ENCODE assay signal across 8 cellular contexts in the genomic region with DNA sequence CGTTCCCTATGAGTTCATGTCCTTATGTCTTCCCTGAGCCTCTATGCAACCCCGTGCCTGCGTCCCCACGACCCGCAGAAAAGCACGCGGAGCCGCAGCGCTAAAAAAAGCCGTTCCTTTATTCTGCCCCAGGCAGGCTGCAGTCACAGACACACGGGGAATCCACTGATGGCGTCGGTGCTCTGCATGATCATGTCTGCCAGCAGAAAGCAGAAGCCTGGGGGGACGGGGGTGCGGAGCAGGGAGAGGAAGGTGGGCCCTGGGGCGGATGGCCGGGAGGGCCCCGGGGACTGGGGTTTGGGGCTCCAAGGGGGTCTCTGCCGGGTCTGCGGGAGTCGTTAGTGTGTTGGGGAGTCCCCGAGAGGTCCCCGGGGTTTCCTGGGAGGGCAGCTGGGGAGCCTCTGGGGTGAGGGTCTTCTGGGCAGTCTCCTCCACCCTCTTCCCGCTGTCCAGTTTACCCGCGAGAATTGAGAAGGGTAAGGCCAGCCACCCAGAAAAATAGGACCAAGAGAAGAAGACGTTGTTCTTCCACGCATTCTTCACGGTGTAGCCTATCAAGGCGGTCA. TPM values are rescaled to one million over a fixed set of nuclear protein-coding genes. Genes with fewer than 3 reads are reported as not detected.
A peak's percentile ranks its signal among the peaks of the same experiment; 100 is the strongest.
DNase-seq lines count a peak whose midpoint lies in the region; ATAC-seq and TF ChIP-seq lines count a peak whose summit lies in the region.

No MANE protein-coding gene starts in this region.

- H3K4me1 ChIP-seq in gastroesophageal sphincter = peaks cover 0 to 46% (median 22%) of the 10 kb centered on the region in 3 donors
- peaks cover 13% of the 10 kb centered on the region for H3K4me1 ChIP-seq in rectal smooth muscle tissue (ENCODE audit: control insufficient read depth, insufficient read depth, low read length)

- ATAC-seq in gastroesophageal sphincter = no peak

- peaks cover 77% of the 10 kb centered on the region for H3K36me3 Mint-ChIP-seq in activated T-cell treated with anti-CD3 and anti-CD28 coated beads, Interleukin-2, amount 50 U/mL, for 24 hours (ENCODE audit: low read depth)

- no peaks in the 10 kb centered on the region for H3K36me3 ChIP-seq in gastroesophageal sphincter
- no peaks in the 10 kb centered on the region for H3K36me3 ChIP-seq in rectal smooth muscle tissue (ENCODE audit: control insufficient read depth, insufficient read depth, low read length)

- no peak for TF ChIP-seq EP300 in Ishikawa (IDR thresholded peaks at IDR 0.05; ENCODE audit: borderline replicate concordance)
- no peak for TF ChIP-seq EP300 in gastroesophageal sphincter (IDR thresholded peaks at IDR 0.05)

- DNase-seq in activated T-cell treated with anti-CD3 and anti-CD28 coated beads, Interleukin-2, amount 50 U/mL, for 24 hours = no peak
- DNase-seq in NCI-H1436 treated with DMSO at 0.1 percent for 48 hours (lab: John Stamatoyannopoulos, UW) (no peak), OCI-M2 (lab: John Stamatoyannopoulos, UW; ENCODE audit: unreplicated experiment) (no peak), GM20000 (ENCODE audit: low spot score) (no peak)

- H3K4me3 ChIP-seq in gastroesophageal sphincter (peak overlapping the region; percentile 74 to 80), rectal smooth muscle tissue (ENCODE audit: low read length) (peak overlapping the region; percentile 98)

- H3K27me3 Mint-ChIP-seq in activated T-cell treated with anti-CD3 and anti-CD28 coated beads, Interleukin-2, amount 50 U/mL, for 24 hours = no peaks in the 10 kb centered on the region

- TF ChIP-seq POLR2A in GM19193 (IDR thresholded peaks at IDR 0.05; ENCODE audit: extremely low read depth, insufficient read depth, insufficient read length) = peak; percentile 14
- TF ChIP-seq POLR2A in gastroesophageal sphincter (IDR thresholded peaks at IDR 0.05) = peak; percentile 57 to 79

- H3K27ac ChIP-seq in gastroesophageal sphincter (peak overlapping the region; percentile 92 to 98 (median 98)), rectal smooth muscle tissue (ENCODE audit: low read depth, low read length) (peak overlapping the region; percentile 99)

- H3K9me3 ChIP-seq in gastroesophageal sphincter = no peaks in the 10 kb centered on the region

- H3K4me1 Mint-ChIP-seq in activated T-cell treated with anti-CD3 and anti-CD28 coated beads, Interleukin-2, amount 50 U/mL, for 24 hours (ENCODE audit: low read depth) = peaks cover 66% of the 10 kb centered on the region

- no peaks in the 10 kb centered on the region for H3K9me3 Mint-ChIP-seq in activated T-cell treated with anti-CD3 and anti-CD28 coated beads, Interleukin-2, amount 50 U/mL, for 24 hours

- WGBS in gastroesophageal sphincter (ENCODE audit: low coverage in 1 of 2), 2 donors = 0% methylated on average over 9 to 22 of the region's 30 CpGs

- peak overlapping the region; percentile 97 for H3K4me3 Mint-ChIP-seq in activated T-cell treated with anti-CD3 and anti-CD28 coated beads, Interleukin-2, amount 50 U/mL, for 24 hours

- peak overlapping the region; percentile 97 for H3K27ac Mint-ChIP-seq in activated T-cell treated with anti-CD3 and anti-CD28 coated beads, Interleukin-2, amount 50 U/mL, for 24 hours

- TF ChIP-seq CTCF in gastroesophageal sphincter (IDR thresholded peaks at IDR 0.05) (no peak), GM20000 (IDR thresholded peaks at IDR 0.05; ENCODE audit: extremely low read depth, missing control alignments) (no peak)

- H3K27me3 ChIP-seq in gastroesophageal sphincter (no peaks in the 10 kb centered on the region), rectal smooth muscle tissue (ENCODE audit: control insufficient read depth, insufficient read depth, low read length) (no peaks in the 10 kb centered on the region)

- no peak for TF ChIP-seq RAD21 in Ishikawa (IDR thresholded peaks at IDR 0.05; ENCODE audit: low read depth)

- peak overlapping the region; percentile 96 for H3K9ac ChIP-seq in rectal smooth muscle tissue (ENCODE audit: low read length)

TF ChIP-seq in Ishikawa, 13 proteins besides CTCF, POLR2A, EP300 and RAD21:
- TF ChIP-seq TCF12 (IDR thresholded peaks at IDR 0.05; ENCODE audit: low read depth) (peak; percentile 24; the same call in 1 of the 2 replicates), YY1 (IDR thresholded peaks at IDR 0.05; ENCODE audit: low read depth) (no peak), ZBTB7A (IDR thresholded peaks at IDR 0.05; ENCODE audit: low read depth) (peak; percentile 68), NFIC (IDR thresholded peaks at IDR 0.05) (no peak), TAF1 (IDR thresholded peaks at IDR 0.05; ENCODE audit: low read depth) (no peak), CREB1 (IDR thresholded peaks at IDR 0.05; ENCODE audit: low read depth) (no peak)
TF ChIP-seq in Ishikawa: peak in this region for 2.

RNA-seq across cellular contexts. Expression of a gene that starts 0.9 kb away (rescaled TPM):
- 100 to 1,000 TPM in 2 of 4 donors, 10 to 100 TPM in 2; 96.2 to 136 (median 103) TPM for total RNA-seq in gastroesophageal sphincter

RNA-seq across cellular contexts. Expression of a gene that starts 1.7 kb away (rescaled TPM):
- total RNA-seq in gastroesophageal sphincter = not detected

RNA-seq across cellular contexts. Expression of a gene that starts 5.4 kb away (rescaled TPM):
- 1 to 10 TPM in 1 of 4 donors, under 1 TPM in 2, not detected in 1; 0.58 to 2.0 (median 0.67) TPM for total RNA-seq in gastroesophageal sphincter

RNA-seq across cellular contexts. Expression of a gene that starts 20.7 kb away (rescaled TPM):
- not detected for total RNA-seq in gastroesophageal sphincter

RNA-seq across cellular contexts. Expression of a gene that starts 23.3 kb away (rescaled TPM):
- not detected for total RNA-seq in gastroesophageal sphincter
